In genomic region chr17:42017866-42018200, GRCh38 we compare ENCODE assay signal across 1 cellular context.
TF ChIP-seq lines count a peak whose summit lies in the region.

No MANE protein-coding gene starts in this region.

TF ChIP-seq in K562, 482 proteins besides CTCF, POLR2A, EP300 and RAD21 (continues in another document):
- TF ChIP-seq PHF21A (IDR thresholded peaks at IDR 0.05; ENCODE audit: borderline replicate concordance, low read depth) (no peak), SMARCE1 (IDR thresholded peaks at IDR 0.05) (peak; percentile 35; the same call in 1 of the 2 replicates), NKRF (IDR thresholded peaks at IDR 0.05; ENCODE audit: borderline replicate concordance) (0 out of 2 replicates have a peak, but pooled peaks have one; percentile 55), TSHZ1 (CRISPR knock-in tag; IDR thresholded peaks at IDR 0.05) (no peak), YY1 (IDR thresholded peaks at IDR 0.05; ENCODE audit: borderline replicate concordance in 1 of 3, control insufficient read depth in 1 of 3, extremely low read depth in 1 of 3, insufficient read depth in 3 of 3, insufficient read length in 1 of 3, insufficient replicate concordance in 2 of 3, low read depth in 1 of 3, low read length in 2 of 3) (peak in 1 of 3 experiments; percentile 29), CREB1 (IDR thresholded peaks at IDR 0.05) (peak; percentile 8; the same call in 1 of the 2 replicates), CREB1 (CRISPR knock-in tag; IDR thresholded peaks at IDR 0.05) (no peak), RAD51 (IDR thresholded peaks at IDR 0.05; ENCODE audit: borderline replicate concordance, low read depth) (no peak), BCOR (IDR thresholded peaks at IDR 0.05) (no peak), CSDE1 (IDR thresholded peaks at IDR 0.05) (peak in 1 of 2 experiments; percentile 59; a peak in 1 of 4 replicates), FOXO4 (CRISPR knock-in tag; IDR thresholded peaks at IDR 0.05) (no peak), TFE3 (CRISPR knock-in tag; IDR thresholded peaks at IDR 0.05) (no peak), VEZF1 (CRISPR knock-in tag; IDR thresholded peaks at IDR 0.05) (no peak), AFF1 (IDR thresholded peaks at IDR 0.05; ENCODE audit: low read depth in 1 of 2, partially characterized antibody in 2 of 2) (peak in 1 of 2 experiments; percentile 47), CHD1 (IDR thresholded peaks at IDR 0.05; ENCODE audit: low read length) (peak; percentile 65), ZNF24 (IDR thresholded peaks at IDR 0.05) (no peak), NCOA1 (IDR thresholded peaks at IDR 0.05; ENCODE audit: low read depth) (peak; percentile 7; the same call in 1 of the 2 replicates), MGA (IDR thresholded peaks at IDR 0.05) (no peak), BRD9 (IDR thresholded peaks at IDR 0.05; ENCODE audit: low read depth, partially characterized antibody) (peak; percentile 7), CC2D1A (IDR thresholded peaks at IDR 0.05) (no peak), NRF1 (conservative IDR thresholded peaks at IDR 0.05 in 1 of 2, IDR thresholded peaks at IDR 0.05 in 1 of 2) (no peak), MTA2 (IDR thresholded peaks at IDR 0.05; ENCODE audit: low read depth) (no peak), ZNF316 (IDR thresholded peaks at IDR 0.05) (peak; percentile 77; the same call in 1 of the 2 replicates), THAP7 (CRISPR knock-in tag; IDR thresholded peaks at IDR 0.05) (no peak), ATF1 (CRISPR knock-in tag; IDR thresholded peaks at IDR 0.05) (no peak), ATF1 (tag; IDR thresholded peaks at IDR 0.05) (no peak)
